Comparison of ENCODE assay signal across 20 cellular contexts in genomic region chr2:200320344-200320743, GRCh38. TPM values are rescaled to one million over a fixed set of nuclear protein-coding genes. Genes with fewer than 3 reads are reported as not detected.
DNase-seq lines count a peak whose midpoint lies in the region; TF ChIP-seq lines count a peak whose summit lies in the region.
"Had no signal": no experiment of that assay in that cellular context is flagged by ENCODE, and none has a peak within 500 bp of the region (broad histone marks: within the 10 kb centered on the region; RNA-seq: fewer than 3 reads in every experiment).

No MANE protein-coding gene starts in this region.

- POLR2A ChIA-PET in activated CD4-positive, alpha-beta T cell treated with anti-CD3 and anti-CD28 coated beads, Interleukin-2, amount 10 ng/mL, durations not matched to agents 7 days and 5 days (lab: Charles Lee), result no interaction called here

- H3K4me3 Mint-ChIP-seq in endothelial cell (ENCODE audit: unreplicated experiment) (no peak overlapping the region), nephron (no peak overlapping the region)
- H3K4me3 Mint-ChIP-seq in activated CD4-positive, alpha-beta T cell treated with anti-CD3 and anti-CD28 coated beads, Interleukin-2, amount 10 ng/mL, durations not matched to agents 7 days and 5 days, result no peak overlapping the region
- H3K4me3 Mint-ChIP-seq: activated T-helper 1 cell treated with anti-CD3 and anti-CD28 coated beads, Interleukin-12 subunit alpha, Interleukin-12 subunit beta, Interleukin-2, Interleukin-4 antibody, amounts not matched to agents 30 ng/mL and 10 ng/mL and 1 ng/mL, durations not matched to agents 14 hours and 24 hours and 36 hours; IgD-negative memory B cell; immature natural killer cell; T-helper 2 cell treated with Interferon-gamma antibody and Interleukin-4, amounts not matched to agents 5 μg/mL and 100 μg/mL, for 36 hours had no signal

- peak overlapping the region in 1 of 4 donors; percentile 13 for H3K27ac ChIP-seq in esophagus squamous epithelium
- peak overlapping the region in 1 of 2 donors; percentile 51 for H3K27ac ChIP-seq in coronary artery
- H3K27ac ChIP-seq: RWPE1 had no signal

- no peaks in the 10 kb centered on the region for H3K36me3 ChIP-seq in esophagus squamous epithelium
- H3K36me3 ChIP-seq: upper lobe of left lung had no signal

- no peaks in the 10 kb centered on the region for H3K9me3 ChIP-seq in esophagus squamous epithelium
- H3K9me3 ChIP-seq: upper lobe of left lung had no signal

- H3K27me3 Mint-ChIP-seq in endothelial cell (ENCODE audit: unreplicated experiment) (no peaks in the 10 kb centered on the region), nephron (ENCODE audit: low read depth) (no peaks in the 10 kb centered on the region)
- H3K27me3 Mint-ChIP-seq in activated CD4-positive, alpha-beta T cell treated with anti-CD3 and anti-CD28 coated beads, Interleukin-2, amount 10 ng/mL, durations not matched to agents 7 days and 5 days, result no peaks in the 10 kb centered on the region

- H3K36me3 Mint-ChIP-seq in endothelial cell (ENCODE audit: low read depth, unreplicated experiment), result no peaks in the 10 kb centered on the region
- no peaks in the 10 kb centered on the region for H3K36me3 Mint-ChIP-seq in nephron (ENCODE audit: low read depth)
- peaks cover 1% of the 10 kb centered on the region for H3K36me3 Mint-ChIP-seq in activated CD4-positive, alpha-beta T cell treated with anti-CD3 and anti-CD28 coated beads, Interleukin-2, amount 10 ng/mL, durations not matched to agents 7 days and 5 days (ENCODE audit: low read depth)
- H3K36me3 Mint-ChIP-seq: IgD-negative memory B cell, immature natural killer cell had no signal

- H3K27me3 ChIP-seq in esophagus squamous epithelium, result no peaks in the 10 kb centered on the region
- H3K27me3 ChIP-seq: upper lobe of left lung had no signal

- TF ChIP-seq CTCF in endothelial cell (IDR thresholded peaks at IDR 0.05; ENCODE audit: unreplicated experiment), result no peak
- no peak for TF ChIP-seq CTCF in nephron (IDR thresholded peaks at IDR 0.05; ENCODE audit: unreplicated experiment in 3 of 3)
- TF ChIP-seq CTCF in esophagus squamous epithelium (IDR thresholded peaks at IDR 0.05), result no peak
- TF ChIP-seq CTCF in coronary artery (IDR thresholded peaks at IDR 0.05), result no peak

- intact Hi-C loops in esophagus squamous epithelium (cut with DNase I), result no loop called here

- peak; percentile 31 for DNase-seq in EL
- DNase-seq in NCI-H526 (lab: John Stamatoyannopoulos, UW), result peak; percentile 35 to 58
- DNase-seq in endothelial cell (ENCODE audit: low spot score), result no peak
- no peak for DNase-seq in esophagus squamous epithelium (lab: John Stamatoyannopoulos, UW)
- no peak for DNase-seq in coronary artery (ENCODE audit: low spot score)
- no peak for DNase-seq in activated CD4-positive, alpha-beta T cell treated with anti-CD3 and anti-CD28 coated beads, Interleukin-2, amount 10 ng/mL, durations not matched to agents 7 days and 5 days
- DNase-seq in NCI-H82 treated with DMSO at 0.1 percent for 48 hours (lab: John Stamatoyannopoulos, UW; ENCODE audit: unreplicated experiment), result no peak
- DNase-seq: activated CD4-positive, alpha-beta T cell treated with anti-CD3 and anti-CD28 coated beads, Interleukin-2, amount 50 U/mL, for 48 hours; AML-193; amniotic stem cell; immature natural killer cell; NCI-H1092 treated with DMSO at 0.1 percent for 48 hours; NCI-H510A; stimulated activated CD4-positive, alpha-beta T cell treated with anti-CD3 and anti-CD28 coated beads, Interleukin-2, amount 100 ng/mL, for 24 hours; upper lobe of left lung had no signal

- no peak overlapping the region for H3K4me3 ChIP-seq in esophagus squamous epithelium
- no peak overlapping the region for H3K4me3 ChIP-seq in coronary artery
- H3K4me3 ChIP-seq: upper lobe of left lung had no signal

- no peak for TF ChIP-seq POLR2A in esophagus squamous epithelium (IDR thresholded peaks at IDR 0.05)

- 23 to 43% methylated on average over 2 of the region's 2 CpGs for WGBS in esophagus squamous epithelium, 2 donors

- H3K27ac Mint-ChIP-seq in endothelial cell (ENCODE audit: unreplicated experiment) (peak overlapping the region; percentile 70), nephron (peak overlapping the region; percentile 11 to 80 (median 52))
- no peak overlapping the region for H3K27ac Mint-ChIP-seq in activated CD4-positive, alpha-beta T cell treated with anti-CD3 and anti-CD28 coated beads, Interleukin-2, amount 10 ng/mL, durations not matched to agents 7 days and 5 days
- H3K27ac Mint-ChIP-seq: activated T-helper 1 cell treated with anti-CD3 and anti-CD28 coated beads, Interleukin-12 subunit alpha, Interleukin-12 subunit beta, Interleukin-2, Interleukin-4 antibody, amounts not matched to agents 30 ng/mL and 10 ng/mL and 1 ng/mL, durations not matched to agents 14 hours and 24 hours and 36 hours; IgD-negative memory B cell; immature natural killer cell; T-helper 2 cell treated with Interferon-gamma antibody and Interleukin-4, amounts not matched to agents 5 μg/mL and 100 μg/mL, for 36 hours had no signal

- peaks cover 5 to 91% (median 35%) of the 10 kb centered on the region in 3 donors for H3K4me1 ChIP-seq in esophagus squamous epithelium

- H3K4me1 Mint-ChIP-seq in endothelial cell (ENCODE audit: unreplicated experiment), result peaks cover 42% of the 10 kb centered on the region
- peaks cover 73% of the 10 kb centered on the region for H3K4me1 Mint-ChIP-seq in nephron
- peaks cover 18% of the 10 kb centered on the region for H3K4me1 Mint-ChIP-seq in activated CD4-positive, alpha-beta T cell treated with anti-CD3 and anti-CD28 coated beads, Interleukin-2, amount 10 ng/mL, durations not matched to agents 7 days and 5 days
- H3K4me1 Mint-ChIP-seq: IgD-negative memory B cell, immature natural killer cell had no signal

- CTCF ChIA-PET in activated CD4-positive, alpha-beta T cell treated with anti-CD3 and anti-CD28 coated beads, Interleukin-2, amount 10 ng/mL, durations not matched to agents 7 days and 5 days (lab: Charles Lee), result no interaction called here

- H3K9me3 Mint-ChIP-seq in endothelial cell (ENCODE audit: unreplicated experiment) (no peaks in the 10 kb centered on the region), nephron (no peaks in the 10 kb centered on the region)
- H3K9me3 Mint-ChIP-seq in activated CD4-positive, alpha-beta T cell treated with anti-CD3 and anti-CD28 coated beads, Interleukin-2, amount 10 ng/mL, durations not matched to agents 7 days and 5 days, result no peaks in the 10 kb centered on the region
- H3K9me3 Mint-ChIP-seq: activated T-helper 1 cell treated with anti-CD3 and anti-CD28 coated beads, Interleukin-12 subunit alpha, Interleukin-12 subunit beta, Interleukin-2, Interleukin-4 antibody, amounts not matched to agents 30 ng/mL and 10 ng/mL and 1 ng/mL, durations not matched to agents 14 hours and 24 hours and 36 hours; immature natural killer cell; T-helper 2 cell treated with Interferon-gamma antibody and Interleukin-4, amounts not matched to agents 5 μg/mL and 100 μg/mL, for 36 hours had no signal

RNA-seq across cellular contexts. Expression of gene SPATS2L, which starts 13.9 kb away (rescaled TPM):
- total RNA-seq in endothelial cell (ENCODE audit: unreplicated experiment) (72.9 TPM), esophagus squamous epithelium (10 to 100 TPM; 53.2 to 91.9 (median 68.3) TPM)
- 10 to 100 TPM; 53.9 to 56.7 TPM for total RNA-seq in activated CD4-positive, alpha-beta T cell treated with anti-CD3 and anti-CD28 coated beads, Interleukin-2, amount 10 ng/mL, durations not matched to agents 7 days and 5 days

Comparison
In these comparisons a context has a peak if more than half of its experiments do, and no peak if none do; other contexts are left out.
1. DNase-seq: peak in EL (single experiment) and NCI-H526 (2 of 2); none in endothelial cell (single experiment), esophagus squamous epithelium (single experiment), coronary artery (single experiment), activated CD4-positive, alpha-beta T cell treated with anti-CD3 and anti-CD28 coated beads, Interleukin-2, amount 10 ng/mL, durations not matched to agents 7 days and 5 days (single experiment) and NCI-H82 treated with DMSO at 0.1 percent for 48 hours (single experiment).